2 cellular contexts compared by ENCODE assay signal in genomic region chr5:140012443-140012842, GRCh38.
TF ChIP-seq lines count a peak whose summit lies in the region.

No MANE protein-coding gene starts in this region.

TF ChIP-seq in GM12891, 5 proteins besides CTCF, POLR2A, EP300 and RAD21:
- TF ChIP-seq PAX5 (IDR thresholded peaks at IDR 0.05; ENCODE audit: insufficient read depth, low read length, severe bottlenecking): no peak
- no peak for TF ChIP-seq POU2F2 (IDR thresholded peaks at IDR 0.05; ENCODE audit: low read depth, low read length)
- TF ChIP-seq SPI1 (IDR thresholded peaks at IDR 0.05; ENCODE audit: low read depth, low read length): peak; percentile 56; the same call in 1 of the 2 replicates
- no peak for TF ChIP-seq TAF1 (IDR thresholded peaks at IDR 0.05; ENCODE audit: low read depth, low read length)
- no peak for TF ChIP-seq POLR2AphosphoS5 (IDR thresholded peaks at IDR 0.05; ENCODE audit: low read depth, low read length)

TF ChIP-seq in GM12878, 131 proteins besides CTCF, POLR2A, EP300 and RAD21:
- TF ChIP-seq FOS (IDR thresholded peaks at IDR 0.05; ENCODE audit: borderline replicate concordance, extremely low read depth, insufficient read length) (no peak), BRCA1 (IDR thresholded peaks at IDR 0.05; ENCODE audit: low read depth, low read length) (no peak), ATF7 (IDR thresholded peaks at IDR 0.05; ENCODE audit: low read depth) (no peak), NKRF (conservative IDR thresholded peaks at IDR 0.05) (no peak), MYC (IDR thresholded peaks at IDR 0.05; ENCODE audit: insufficient read depth, insufficient read length, insufficient replicate concordance, low read length, severe bottlenecking) (no peak), FOXK2 (IDR thresholded peaks at IDR 0.05) (no peak), RAD51 (IDR thresholded peaks at IDR 0.05) (no peak), SMAD5 (IDR thresholded peaks at IDR 0.05; ENCODE audit: low read depth) (no peak), CHD4 (IDR thresholded peaks at IDR 0.05) (no peak), TCF12 (IDR thresholded peaks at IDR 0.05; ENCODE audit: low read depth, low read length) (no peak), SREBF1 (IDR thresholded peaks at IDR 0.05; ENCODE audit: low read length) (no peak), POLR2AphosphoS5 (IDR thresholded peaks at IDR 0.05; ENCODE audit: low read length) (no peak), ZZZ3 (IDR thresholded peaks at IDR 0.05; ENCODE audit: control insufficient read depth, insufficient read length, low read depth) (no peak), ZSCAN29 (IDR thresholded peaks at IDR 0.05) (no peak)
- TF ChIP-seq, protein P1, sequence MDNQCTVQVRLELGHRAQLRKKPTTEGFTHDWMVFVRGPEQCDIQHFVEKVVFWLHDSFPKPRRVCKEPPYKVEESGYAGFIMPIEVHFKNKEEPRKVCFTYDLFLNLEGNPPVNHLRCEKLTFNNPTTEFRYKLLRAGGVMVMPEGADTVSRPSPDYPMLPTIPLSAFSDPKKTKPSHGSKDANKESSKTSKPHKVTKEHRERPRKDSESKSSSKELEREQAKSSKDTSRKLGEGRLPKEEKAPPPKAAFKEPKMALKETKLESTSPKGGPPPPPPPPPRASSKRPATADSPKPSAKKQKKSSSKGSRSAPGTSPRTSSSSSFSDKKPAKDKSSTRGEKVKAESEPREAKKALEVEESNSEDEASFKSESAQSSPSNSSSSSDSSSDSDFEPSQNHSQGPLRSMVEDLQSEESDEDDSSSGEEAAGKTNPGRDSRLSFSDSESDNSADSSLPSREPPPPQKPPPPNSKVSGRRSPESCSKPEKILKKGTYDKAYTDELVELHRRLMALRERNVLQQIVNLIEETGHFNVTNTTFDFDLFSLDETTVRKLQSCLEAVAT (IDR thresholded peaks at IDR 0.05): no peak
- TF ChIP-seq, protein P2, sequence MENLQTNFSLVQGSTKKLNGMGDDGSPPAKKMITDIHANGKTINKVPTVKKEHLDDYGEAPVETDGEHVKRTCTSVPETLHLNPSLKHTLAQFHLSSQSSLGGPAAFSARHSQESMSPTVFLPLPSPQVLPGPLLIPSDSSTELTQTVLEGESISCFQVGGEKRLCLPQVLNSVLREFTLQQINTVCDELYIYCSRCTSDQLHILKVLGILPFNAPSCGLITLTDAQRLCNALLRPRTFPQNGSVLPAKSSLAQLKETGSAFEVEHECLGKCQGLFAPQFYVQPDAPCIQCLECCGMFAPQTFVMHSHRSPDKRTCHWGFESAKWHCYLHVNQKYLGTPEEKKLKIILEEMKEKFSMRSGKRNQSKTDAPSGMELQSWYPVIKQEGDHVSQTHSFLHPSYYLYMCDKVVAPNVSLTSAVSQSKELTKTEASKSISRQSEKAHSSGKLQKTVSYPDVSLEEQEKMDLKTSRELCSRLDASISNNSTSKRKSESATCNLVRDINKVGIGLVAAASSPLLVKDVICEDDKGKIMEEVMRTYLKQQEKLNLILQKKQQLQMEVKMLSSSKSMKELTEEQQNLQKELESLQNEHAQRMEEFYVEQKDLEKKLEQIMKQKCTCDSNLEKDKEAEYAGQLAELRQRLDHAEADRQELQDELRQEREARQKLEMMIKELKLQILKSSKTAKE (IDR thresholded peaks at IDR 0.05; ENCODE audit: low read depth, poor library complexity, severe bottlenecking): no peak
- TF ChIP-seq, protein P3, sequence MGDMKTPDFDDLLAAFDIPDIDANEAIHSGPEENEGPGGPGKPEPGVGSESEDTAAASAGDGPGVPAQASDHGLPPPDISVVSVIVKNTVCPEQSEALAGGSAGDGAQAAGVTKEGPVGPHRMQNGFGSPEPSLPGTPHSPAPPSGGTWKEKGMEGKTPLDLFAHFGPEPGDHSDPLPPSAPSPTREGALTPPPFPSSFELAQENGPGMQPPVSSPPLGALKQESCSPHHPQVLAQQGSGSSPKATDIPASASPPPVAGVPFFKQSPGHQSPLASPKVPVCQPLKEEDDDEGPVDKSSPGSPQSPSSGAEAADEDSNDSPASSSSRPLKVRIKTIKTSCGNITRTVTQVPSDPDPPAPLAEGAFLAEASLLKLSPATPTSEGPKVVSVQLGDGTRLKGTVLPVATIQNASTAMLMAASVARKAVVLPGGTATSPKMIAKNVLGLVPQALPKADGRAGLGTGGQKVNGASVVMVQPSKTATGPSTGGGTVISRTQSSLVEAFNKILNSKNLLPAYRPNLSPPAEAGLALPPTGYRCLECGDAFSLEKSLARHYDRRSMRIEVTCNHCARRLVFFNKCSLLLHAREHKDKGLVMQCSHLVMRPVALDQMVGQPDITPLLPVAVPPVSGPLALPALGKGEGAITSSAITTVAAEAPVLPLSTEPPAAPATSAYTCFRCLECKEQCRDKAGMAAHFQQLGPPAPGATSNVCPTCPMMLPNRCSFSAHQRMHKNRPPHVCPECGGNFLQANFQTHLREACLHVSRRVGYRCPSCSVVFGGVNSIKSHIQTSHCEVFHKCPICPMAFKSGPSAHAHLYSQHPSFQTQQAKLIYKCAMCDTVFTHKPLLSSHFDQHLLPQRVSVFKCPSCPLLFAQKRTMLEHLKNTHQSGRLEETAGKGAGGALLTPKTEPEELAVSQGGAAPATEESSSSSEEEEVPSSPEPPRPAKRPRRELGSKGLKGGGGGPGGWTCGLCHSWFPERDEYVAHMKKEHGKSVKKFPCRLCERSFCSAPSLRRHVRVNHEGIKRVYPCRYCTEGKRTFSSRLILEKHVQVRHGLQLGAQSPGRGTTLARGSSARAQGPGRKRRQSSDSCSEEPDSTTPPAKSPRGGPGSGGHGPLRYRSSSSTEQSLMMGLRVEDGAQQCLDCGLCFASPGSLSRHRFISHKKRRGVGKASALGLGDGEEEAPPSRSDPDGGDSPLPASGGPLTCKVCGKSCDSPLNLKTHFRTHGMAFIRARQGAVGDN (IDR thresholded peaks at IDR 0.05): no peak
TF ChIP-seq in GM12878: peak in this region for 0.
